Comparison of ENCODE assay signal across 2 cellular contexts in genomic region chrX:51125743-51126142, GRCh38.
DNase-seq lines count a peak whose midpoint lies in the region; FAIRE-seq and TF ChIP-seq lines count a peak whose summit lies in the region.
"Not testable (repeated sequence)": the region's sequence is repeated elsewhere in the genome, so short reads cannot be mapped to it uniquely, and the experiment has no call there.

No MANE protein-coding gene starts in this region.

- TF ChIP-seq CTCF in kidney (IDR thresholded peaks at IDR 0.05; ENCODE audit: borderline replicate concordance, extremely low read depth, insufficient read depth); spleen (IDR thresholded peaks at IDR 0.05 in 8 of 11, conservative IDR thresholded peaks at IDR 0.05 in 3 of 11): not testable (repeated sequence)

- FAIRE-seq in kidney (lab: Jason Lieb, UNC), result not testable (repeated sequence)

- not testable (repeated sequence) for TF ChIP-seq POLR2A in spleen (IDR thresholded peaks at IDR 0.05)

- not testable (repeated sequence) for H3K4me1 ChIP-seq in kidney (ENCODE audit: control insufficient read depth in 1 of 2, insufficient read depth in 1 of 2, low read depth in 1 of 2, low read length in 2 of 2); spleen

- intact Hi-C loops in kidney (cut with DNase I); spleen (cut with DNase I; ENCODE audit: low total_unique reads): not testable (repeated sequence)

- peaks cover 0 to 16% (median 0%) of the 10 kb centered on the region in 7 donors for H3K27me3 ChIP-seq in spleen (replicated peaks in 1 of 7)

- H3K4me3 ChIP-seq in kidney (ENCODE audit: low read length in 2 of 2); spleen: not testable (repeated sequence)

- peak; percentile 54 for DNase-seq in kidney
- peak; percentile 51 for DNase-seq in spleen

- H3K9ac ChIP-seq in kidney (ENCODE audit: low read length in 2 of 2), result not testable (repeated sequence)

- not testable (repeated sequence) for H3K27ac ChIP-seq in kidney (ENCODE audit: low read depth in 2 of 2, low read length in 2 of 2); spleen

- 80 to 100% (median 89%) methylated on average over 3 to 4 of the region's 4 CpGs; no CpG with 5 or more reads in 1 of the 5 donors for WGBS in spleen, 5 donors

- not testable (repeated sequence) for H3K36me3 ChIP-seq in kidney (ENCODE audit: control insufficient read depth in 1 of 2, insufficient read depth in 2 of 2, low read length in 2 of 2); spleen

- not testable (repeated sequence) for H3K9me3 ChIP-seq in kidney (ENCODE audit: control insufficient read depth in 1 of 2, low read length in 2 of 2); spleen
